ENCODE assay signal across 26 cellular contexts in the genomic region with DNA sequence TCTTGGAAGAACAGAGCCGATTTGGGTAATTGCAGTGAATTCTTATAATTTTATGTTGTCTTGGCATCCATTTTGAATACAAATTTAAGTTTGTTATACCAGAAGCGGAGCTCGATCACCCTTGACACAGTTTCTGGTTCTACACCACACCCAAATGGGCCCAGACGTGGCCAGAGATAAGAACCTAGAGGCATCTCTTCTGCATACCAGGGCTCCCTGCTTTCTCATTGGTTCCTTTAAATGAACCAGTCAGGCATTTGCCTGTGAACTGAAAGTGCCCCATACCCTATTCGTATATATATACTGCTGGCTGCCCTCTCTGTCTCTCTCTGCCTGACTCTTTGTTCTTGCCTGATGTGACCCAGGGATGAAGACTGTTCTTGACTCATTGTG.
"Had no signal": no experiment of that assay in that cellular context is flagged by ENCODE, and none has a peak within 500 bp of the region (broad histone marks: within the 10 kb centered on the region; RNA-seq: fewer than 3 reads in every experiment).

No MANE protein-coding gene starts in this region.

- H3K36me3 Mint-ChIP-seq: activated naive CD8-positive, alpha-beta T cell treated with anti-CD3 and anti-CD28 coated beads for 36 hours; brain; natural killer cell had no signal

- H3K27ac ChIP-seq: adrenal gland, ascending aorta, cardiac muscle cell, colonic mucosa, epithelial cell of prostate, lower lobe of right lung, right lobe of liver, thoracic aorta had no signal

- ATAC-seq: left lobe of liver, lower lobe of right lung, natural killer cell, right lobe of liver had no signal

- H3K4me3 ChIP-seq: adrenal gland, ascending aorta, cardiac muscle cell, colonic mucosa, lower lobe of right lung, right lobe of liver, thoracic aorta had no signal

- H3K27me3 ChIP-seq: ascending aorta, cardiac muscle cell, colonic mucosa, right lobe of liver had no signal

- H3K4me1 Mint-ChIP-seq: natural killer cell had no signal

- H3K27ac Mint-ChIP-seq: activated T-helper 1 cell treated with anti-CD3 and anti-CD28 coated beads, Interleukin-12 subunit alpha, Interleukin-12 subunit beta, Interleukin-2, Interleukin-4 antibody, amounts not matched to agents 30 ng/mL and 10 ng/mL and 1 ng/mL, durations not matched to agents 14 hours and 24 hours and 36 hours; natural killer cell; progenitor cell of endocrine pancreas had no signal

- DNase-seq: activated CD4-positive, alpha-beta T cell treated with anti-CD3 and anti-CD28 coated beads for 4 hours; activated CD4-positive, alpha-beta T cell treated with anti-CD3 and anti-CD28 coated beads, Interleukin-2, amount 50 U/mL, for 4 hours; activated effector memory CD4-positive, alpha-beta T cell treated with anti-CD3 and anti-CD28 coated beads, Interleukin-2, amount 50 U/mL, for 16 hours; activated naive CD4-positive, alpha-beta T cell treated with anti-CD3 and anti-CD28 coated beads for 36 hours; activated naive CD8-positive, alpha-beta T cell treated with anti-CD3 and anti-CD28 coated beads for 36 hours; activated T-cell treated with anti-CD3 and anti-CD28 coated beads for 4 hours; adrenal gland; cerebellar nuclear complex; colonic mucosa; effector CD8-positive, alpha-beta T cell; kidney glomerular epithelial cell; lower lobe of right lung; mesenchymal stem cell; natural killer cell; right lobe of liver; stimulated activated CD4-positive, alpha-beta T cell treated with anti-CD3 and anti-CD28 coated beads, Interleukin-2, amount 100 ng/mL, for 48 hours; stimulated activated naive CD4-positive, alpha-beta T cell treated with Interleukin-2 at 50 U/mL for 16 hours; trophoblast cell had no signal

- H3K4me3 Mint-ChIP-seq: activated naive CD4-positive, alpha-beta T cell treated with anti-CD3 and anti-CD28 coated beads for 36 hours; activated naive CD8-positive, alpha-beta T cell treated with anti-CD3 and anti-CD28 coated beads for 36 hours; activated T-helper 1 cell treated with anti-CD3 and anti-CD28 coated beads, Interleukin-12 subunit alpha, Interleukin-12 subunit beta, Interleukin-2, Interleukin-4 antibody, amounts not matched to agents 30 ng/mL and 10 ng/mL and 1 ng/mL, durations not matched to agents 14 hours and 24 hours and 36 hours; natural killer cell had no signal

- H3K27me3 Mint-ChIP-seq: brain had no signal

- H3K36me3 ChIP-seq: adrenal gland, ascending aorta, cardiac muscle cell, colonic mucosa, lower lobe of right lung, right lobe of liver, thoracic aorta had no signal

- H3K9me3 ChIP-seq: adrenal gland, ascending aorta, colonic mucosa, lower lobe of right lung, right lobe of liver, thoracic aorta had no signal

- H3K9me3 Mint-ChIP-seq: activated naive CD4-positive, alpha-beta T cell treated with anti-CD3 and anti-CD28 coated beads for 36 hours; activated naive CD8-positive, alpha-beta T cell treated with anti-CD3 and anti-CD28 coated beads for 36 hours; activated T-helper 1 cell treated with anti-CD3 and anti-CD28 coated beads, Interleukin-12 subunit alpha, Interleukin-12 subunit beta, Interleukin-2, Interleukin-4 antibody, amounts not matched to agents 30 ng/mL and 10 ng/mL and 1 ng/mL, durations not matched to agents 14 hours and 24 hours and 36 hours; natural killer cell had no signal

- H3K4me1 ChIP-seq: adrenal gland, ascending aorta, colonic mucosa, lower lobe of right lung had no signal
